8 cellular contexts compared by ENCODE assay signal in the genomic region with DNA sequence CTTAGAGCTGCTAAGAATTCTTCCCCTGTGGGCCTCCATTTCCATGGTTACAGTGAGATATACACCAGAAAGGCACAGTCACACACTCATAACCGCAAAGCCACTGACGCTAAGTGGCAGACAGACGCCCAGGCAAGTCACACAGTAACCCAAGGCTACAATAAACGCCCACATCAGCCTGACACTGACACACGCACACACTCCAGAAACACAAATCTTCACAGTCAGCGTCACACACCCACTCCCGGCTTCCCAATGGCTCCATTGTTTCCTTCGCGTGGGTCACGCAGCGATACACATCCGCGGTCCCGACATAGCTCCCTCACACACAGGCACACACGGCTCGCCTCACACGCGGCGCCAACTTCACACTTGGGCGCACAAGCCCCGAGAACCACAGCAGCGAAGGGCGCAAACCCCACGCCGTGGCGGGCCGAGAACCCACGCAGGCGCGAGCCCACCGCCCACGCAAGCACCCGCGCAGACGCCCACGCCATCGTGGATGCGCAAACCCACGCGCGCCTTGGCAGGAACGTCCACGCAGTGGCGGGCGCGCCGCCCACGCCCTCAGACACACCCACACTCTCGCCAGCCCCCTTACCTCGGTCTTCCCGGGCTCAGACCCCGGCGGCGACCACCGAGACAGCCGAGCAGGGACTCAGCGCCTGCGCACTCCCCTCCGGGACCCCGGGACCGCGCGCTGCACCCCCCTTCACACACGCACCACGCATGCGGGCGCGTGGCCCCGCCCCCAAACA. TPM values are rescaled to one million over a fixed set of nuclear protein-coding genes. Genes with fewer than 3 reads are reported as not detected.
DNase-seq lines count a peak whose midpoint lies in the region; ATAC-seq, FAIRE-seq and TF ChIP-seq lines count a peak whose summit lies in the region.

TSS of gene ZNF667 (minus strand) at position 675 of the 758 bp plus-strand sequence. CDS start 14,975 bp downstream, outside the sequence.

- intact Hi-C loops in stomach (cut with DNase I; ENCODE audit: low total_unique reads): no loop called here

- H3K4me1 ChIP-seq in endocrine pancreas (ENCODE audit: control insufficient read depth, insufficient read depth, low read length) (no peaks in the 10 kb centered on the region), mucosa of stomach (ENCODE audit: control insufficient read depth, insufficient read depth, low read length) (no peaks in the 10 kb centered on the region), stomach (peaks cover 0 to 22% (median 14%) of the 10 kb centered on the region in 4 donors)

- ATAC-seq in HG02798 (IDR thresholded peaks at IDR 0.05; ENCODE audit: poor library complexity, unreplicated experiment) (no peak), HG03457 (IDR thresholded peaks at IDR 0.05; ENCODE audit: unreplicated experiment) (no peak), GM19455 (IDR thresholded peaks at IDR 0.05; ENCODE audit: unreplicated experiment) (no peak)

- TF ChIP-seq CTCF in WI38 (IDR thresholded peaks at IDR 0.05; ENCODE audit: low read depth, low read length) (no peak), stomach (IDR thresholded peaks at IDR 0.05) (no peak)

- H3K9ac ChIP-seq in endocrine pancreas (ENCODE audit: control insufficient read depth, insufficient read depth, low read length) (peak within 1 kb of the TSS; percentile 89), mucosa of stomach (ENCODE audit: low read length) (peak within 1 kb of the TSS; percentile 53)

- TF ChIP-seq POLR2A in H54 (IDR thresholded peaks at IDR 0.05; ENCODE audit: low read depth, low read length): no peak; the same call in none of the 2 replicates
- TF ChIP-seq POLR2A in stomach (IDR thresholded peaks at IDR 0.05): no peak

- no peak for FAIRE-seq in H54 (lab: Jason Lieb, UNC)

- DNase-seq in H54 (ENCODE audit: insufficient read length, low spot score) (peak; percentile 55), stomach (no peak)

- H3K9me3 ChIP-seq in endocrine pancreas (ENCODE audit: control insufficient read depth, low read length) (peaks cover 5% of the 10 kb centered on the region), mucosa of stomach (ENCODE audit: control insufficient read depth, low read length) (no peaks in the 10 kb centered on the region), stomach (peaks cover 7 to 100% (median 73%) of the 10 kb centered on the region in 4 donors)

- no peak for TF ChIP-seq EP300 in stomach (IDR thresholded peaks at IDR 0.05)

- peak within 1 kb of the TSS; percentile 64 to 88 (median 71) for H3K27ac ChIP-seq in stomach

- H3K36me3 ChIP-seq in endocrine pancreas (ENCODE audit: control insufficient read depth, insufficient read depth, low read length) (peaks cover 7% of the 10 kb centered on the region), mucosa of stomach (ENCODE audit: control insufficient read depth, insufficient read depth, low read length) (no peaks in the 10 kb centered on the region), stomach (peaks cover 0 to 39% (median 9%) of the 10 kb centered on the region in 4 donors)

- H3K4me3 ChIP-seq in WI38 (ENCODE audit: low read depth, low read length): peak within 1 kb of the TSS; percentile 70
- peak within 1 kb of the TSS; percentile 77 for H3K4me3 ChIP-seq in endocrine pancreas (ENCODE audit: control insufficient read depth, insufficient read depth, low read length)
- peak within 1 kb of the TSS; percentile 36 for H3K4me3 ChIP-seq in mucosa of stomach (ENCODE audit: low read length)
- H3K4me3 ChIP-seq in stomach: peak within 1 kb of the TSS; percentile 53 to 71 (median 59)

- 2 to 10% (median 3%) methylated on average over 21 to 69 of the region's 69 CpGs for WGBS in stomach, 5 donors

- H3K27me3 ChIP-seq in endocrine pancreas (ENCODE audit: control insufficient read depth, insufficient read depth, low read length) (no peaks in the 10 kb centered on the region), mucosa of stomach (ENCODE audit: control insufficient read depth, insufficient read depth, low read length) (no peaks in the 10 kb centered on the region), stomach (peaks cover 0 to 21% (median 14%) of the 10 kb centered on the region in 3 donors)

RNA-seq across cellular contexts. Expression of gene ZNF667, which starts in this region (rescaled TPM):
- total RNA-seq in stomach: 1 to 10 TPM in 3 of 5 donors, not detected in 2; 1.3 to 7.9 (median 5.4) TPM
- 1 to 10 TPM in 2 of 3 donors, under 1 TPM in 1; 0.75 to 4.9 (median 2.5) TPM for polyA plus RNA-seq in stomach
